Comparison of ENCODE assay signal across 24 cellular contexts in the genomic region with DNA sequence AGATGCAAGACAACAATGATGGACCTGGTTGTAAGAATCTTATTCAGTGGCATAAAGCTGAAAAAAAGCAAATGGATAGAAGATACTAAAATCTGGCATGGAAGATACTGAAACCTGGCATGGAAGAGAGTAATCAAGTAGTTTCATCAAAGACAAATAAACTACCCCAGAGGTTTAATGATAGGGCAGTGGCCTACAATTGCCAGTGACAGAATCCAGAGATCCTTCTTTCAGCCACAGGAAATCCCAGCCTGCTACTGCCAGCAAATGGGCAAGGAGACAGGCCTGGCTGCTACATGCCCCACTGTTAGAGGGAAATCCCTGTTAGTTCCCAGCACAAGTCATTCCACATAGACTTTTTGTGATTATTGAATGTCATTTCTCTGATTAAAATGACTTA.
"Had no signal": no experiment of that assay in that cellular context is flagged by ENCODE, and none has a peak within 500 bp of the region (broad histone marks: within the 10 kb centered on the region; RNA-seq: fewer than 3 reads in every experiment).

No MANE protein-coding gene starts in this region.

- H3K27ac Mint-ChIP-seq: dendritic cell treated with granulocyte-macrophage colony-stimulating factor and Interleukin-4, amounts not matched to agents 40 ng/mL and 50 ng/mL, for 4 days; naive thymus-derived CD8-positive, alpha-beta T cell; nephron progenitor cell; stimulated activated naive CD8-positive, alpha-beta T cell treated with anti-CD3 and anti-CD28 coated beads, Interleukin-15, amount 100 ng/mL, for 72 hours had no signal

- H3K36me3 Mint-ChIP-seq: naive thymus-derived CD8-positive, alpha-beta T cell had no signal

- H3K36me3 ChIP-seq: esophagus muscularis mucosa, gastroesophageal sphincter, heart right ventricle, left lung, prostate gland, right atrium auricular region, thyroid gland, vagina had no signal

- H3K4me3 ChIP-seq: esophagus muscularis mucosa, gastroesophageal sphincter, heart right ventricle, left lung, prostate gland, right atrium auricular region, smooth muscle cell, thyroid gland, vagina had no signal

- H3K4me1 Mint-ChIP-seq: naive thymus-derived CD8-positive, alpha-beta T cell; nephron progenitor cell; stimulated activated naive CD8-positive, alpha-beta T cell treated with anti-CD3 and anti-CD28 coated beads, Interleukin-15, amount 100 ng/mL, for 72 hours had no signal

- H3K27me3 Mint-ChIP-seq: dendritic cell treated with granulocyte-macrophage colony-stimulating factor and Interleukin-4, amounts not matched to agents 40 ng/mL and 50 ng/mL, for 4 days; stimulated activated naive CD8-positive, alpha-beta T cell treated with anti-CD3 and anti-CD28 coated beads, Interleukin-15, amount 100 ng/mL, for 72 hours had no signal

- DNase-seq: effector memory CD4-positive, alpha-beta T cell; foreskin keratinocyte; heart right ventricle; hippocampal formation; left cardiac atrium; left lung; naive thymus-derived CD8-positive, alpha-beta T cell; nephron progenitor cell; nucleus accumbens; stimulated activated CD4-positive, alpha-beta T cell treated with anti-CD3 and anti-CD28 coated beads, Interleukin-12 subunit alpha, Interleukin-12 subunit beta, amount 100 ng/mL, for 4 hours; stimulated activated CD4-positive, alpha-beta T cell treated with anti-CD3 and anti-CD28 coated beads, Interleukin-1b, Interleukin-23, amount 100 ng/mL, for 48 hours; stimulated activated CD4-positive, alpha-beta T cell treated with anti-CD3 and anti-CD28 coated beads, Interleukin-4, amount 100 ng/mL, for 1 hour; stimulated activated CD8-positive, alpha-beta memory T cell treated with anti-CD3 and anti-CD28 coated beads, Interleukin-4, amount 100 ng/mL, for 48 hours; stimulated activated naive CD4-positive, alpha-beta T cell; stimulated activated naive CD8-positive, alpha-beta T cell treated with anti-CD3 and anti-CD28 coated beads, Interleukin-15, amount 100 ng/mL, for 72 hours; thyroid gland had no signal

- H3K9me3 ChIP-seq: esophagus muscularis mucosa, gastroesophageal sphincter, heart right ventricle, left lung, prostate gland, right atrium auricular region, thyroid gland, vagina had no signal

- H3K27me3 ChIP-seq: esophagus muscularis mucosa, foreskin keratinocyte, gastroesophageal sphincter, heart right ventricle, left lung, right atrium auricular region, thyroid gland, vagina had no signal

- H3K9me3 Mint-ChIP-seq: dendritic cell treated with granulocyte-macrophage colony-stimulating factor and Interleukin-4, amounts not matched to agents 40 ng/mL and 50 ng/mL, for 4 days; naive thymus-derived CD8-positive, alpha-beta T cell; nephron progenitor cell; stimulated activated naive CD8-positive, alpha-beta T cell treated with anti-CD3 and anti-CD28 coated beads, Interleukin-15, amount 100 ng/mL, for 72 hours had no signal

- H3K27ac ChIP-seq: esophagus muscularis mucosa, foreskin keratinocyte, gastroesophageal sphincter, heart right ventricle, left lung, prostate gland, right atrium auricular region, thyroid gland, vagina had no signal

- H3K4me3 Mint-ChIP-seq: dendritic cell treated with granulocyte-macrophage colony-stimulating factor and Interleukin-4, amounts not matched to agents 40 ng/mL and 50 ng/mL, for 4 days; naive thymus-derived CD8-positive, alpha-beta T cell; nephron progenitor cell; stimulated activated naive CD8-positive, alpha-beta T cell treated with anti-CD3 and anti-CD28 coated beads, Interleukin-15, amount 100 ng/mL, for 72 hours had no signal

- H3K4me1 ChIP-seq: heart right ventricle, left lung, prostate gland, right atrium auricular region, thyroid gland, vagina had no signal

- H3K4me2 ChIP-seq: smooth muscle cell had no signal

- ATAC-seq: foreskin keratinocyte; gastroesophageal sphincter; heart right ventricle; left cardiac atrium; left lung; naive thymus-derived CD8-positive, alpha-beta T cell; sciatic nerve; stimulated activated naive CD8-positive, alpha-beta T cell treated with anti-CD3 and anti-CD28 coated beads, Interleukin-15, amount 100 ng/mL, for 72 hours had no signal
